Comparison of ENCODE assay signal across 17 cellular contexts in the genomic region with DNA sequence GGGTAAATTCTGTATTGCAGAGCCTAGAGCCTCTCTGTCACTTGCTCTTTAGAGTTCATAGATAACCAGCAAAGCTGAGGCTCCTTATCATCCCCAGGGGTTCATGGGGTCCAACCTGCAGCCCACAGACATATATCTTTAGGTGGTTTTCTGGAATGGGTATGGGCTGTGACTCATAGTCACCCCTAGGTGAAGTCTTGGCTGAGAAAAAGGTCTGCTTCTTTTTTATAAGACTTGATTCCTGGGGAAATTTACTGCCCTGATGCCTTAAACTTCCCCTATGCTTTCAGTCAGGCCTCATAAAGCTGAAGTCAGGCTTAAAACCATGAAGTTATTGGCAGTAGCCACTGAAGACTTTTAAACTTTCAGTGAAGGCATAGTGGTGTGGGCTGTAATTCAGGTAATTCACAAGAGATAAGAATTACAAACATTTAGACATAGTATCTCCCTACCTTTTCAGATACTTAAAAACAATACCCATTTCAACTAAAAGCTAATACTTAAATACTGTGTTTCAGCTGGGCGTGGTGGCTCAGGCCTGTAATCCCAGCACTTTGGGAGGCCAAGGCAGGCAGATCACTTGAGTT. TPM values are rescaled to one million over a fixed set of nuclear protein-coding genes. Genes with fewer than 3 reads are reported as not detected.
DNase-seq lines count a peak whose midpoint lies in the region; ATAC-seq, FAIRE-seq and TF ChIP-seq lines count a peak whose summit lies in the region.
"Had no signal": no experiment of that assay in that cellular context is flagged by ENCODE, and none has a peak within 500 bp of the region (broad histone marks: within the 10 kb centered on the region; RNA-seq: fewer than 3 reads in every experiment).

No MANE protein-coding gene starts in this region.

- H3K9ac ChIP-seq in keratinocyte (ENCODE audit: control insufficient read depth, extremely low read depth, insufficient read depth, low read length), result no peak overlapping the region

- H3K4me3 Mint-ChIP-seq in activated T-helper 17 cell treated with anti-CD3 and anti-CD28 coated beads, Interleukin-2, amount 50 U/mL, for 72 hours, result no peak overlapping the region
- H3K4me3 Mint-ChIP-seq in stimulated activated memory B cell treated with anti-CD40 and anti-IgM and Interleukin-4, amounts not matched to agents 10 μg/mL and 1 μg/mL and 100 μg/mL, for 72 hours, result no peak overlapping the region
- H3K4me3 Mint-ChIP-seq: activated T-helper 1 cell treated with anti-CD3 and anti-CD28 coated beads, Interleukin-12 subunit alpha, Interleukin-12 subunit beta, Interleukin-2, Interleukin-4 antibody, amounts not matched to agents 30 ng/mL and 10 ng/mL and 1 ng/mL, durations not matched to agents 14 hours and 24 hours and 36 hours had no signal

- H2AFZ ChIP-seq in keratinocyte (ENCODE audit: control insufficient read depth, low read length), result no peak overlapping the region

- no peaks in the 10 kb centered on the region for H4K20me1 ChIP-seq in keratinocyte (ENCODE audit: control insufficient read depth, extremely low read depth, insufficient read depth, low read length)

- no peaks in the 10 kb centered on the region for H3K9me3 Mint-ChIP-seq in activated T-helper 17 cell treated with anti-CD3 and anti-CD28 coated beads, Interleukin-2, amount 50 U/mL, for 72 hours
- no peaks in the 10 kb centered on the region for H3K9me3 Mint-ChIP-seq in stimulated activated memory B cell treated with anti-CD40 and anti-IgM and Interleukin-4, amounts not matched to agents 10 μg/mL and 1 μg/mL and 100 μg/mL, for 72 hours
- H3K9me3 Mint-ChIP-seq: activated T-helper 1 cell treated with anti-CD3 and anti-CD28 coated beads, Interleukin-12 subunit alpha, Interleukin-12 subunit beta, Interleukin-2, Interleukin-4 antibody, amounts not matched to agents 30 ng/mL and 10 ng/mL and 1 ng/mL, durations not matched to agents 14 hours and 24 hours and 36 hours had no signal

- FAIRE-seq in keratinocyte (lab: Jason Lieb, UNC), result no peak

- peaks cover 20% of the 10 kb centered on the region for H3K4me1 Mint-ChIP-seq in activated T-helper 17 cell treated with anti-CD3 and anti-CD28 coated beads, Interleukin-2, amount 50 U/mL, for 72 hours
- peaks cover 38% of the 10 kb centered on the region for H3K4me1 Mint-ChIP-seq in stimulated activated memory B cell treated with anti-CD40 and anti-IgM and Interleukin-4, amounts not matched to agents 10 μg/mL and 1 μg/mL and 100 μg/mL, for 72 hours

- peaks cover 46% of the 10 kb centered on the region for H3K4me1 ChIP-seq in keratinocyte (ENCODE audit: control insufficient read depth, extremely low read depth, insufficient read depth, low read length)

- H3K27ac ChIP-seq in keratinocyte (ENCODE audit: control insufficient read depth, insufficient read depth, low read length), result peak overlapping the region; percentile 0
- H3K27ac ChIP-seq: heart right ventricle, left ventricle myocardium inferior had no signal

- DNase-seq in NCI-H69 (lab: John Stamatoyannopoulos, UW) (peak; percentile 27), keratinocyte (ENCODE audit: low read depth, low spot score) (no peak), nucleus accumbens (lab: John Stamatoyannopoulos, UW) (no peak), amniotic stem cell (lab: John Stamatoyannopoulos, UW) (no peak)
- DNase-seq: activated CD4-positive, alpha-beta T cell treated with anti-CD3 and anti-CD28 coated beads, Interleukin-2, amount 50 U/mL, for 1 hour; DMS 273 treated with DMSO at 0.1 percent for 48 hours; heart right ventricle; KG1; left ventricle myocardium inferior; NCI-H1105 had no signal

- no peaks in the 10 kb centered on the region for H3K9me3 ChIP-seq in keratinocyte (ENCODE audit: control insufficient read depth, low read depth, low read length)
- H3K9me3 ChIP-seq: heart right ventricle, left ventricle myocardium inferior had no signal

- H3K4me2 ChIP-seq in keratinocyte (ENCODE audit: control insufficient read depth, extremely low read depth, insufficient read depth, low read depth, low read length), result no peak overlapping the region

- peaks cover 1% of the 10 kb centered on the region for H3K79me2 ChIP-seq in keratinocyte (ENCODE audit: control insufficient read depth, insufficient read depth, low read length)

- TF ChIP-seq CTCF in keratinocyte (optimal IDR thresholded peaks at IDR 0.05 in 1 of 3, IDR thresholded peaks at IDR 0.05 in 1 of 3, conservative IDR thresholded peaks at IDR 0.05 in 1 of 3; ENCODE audit: extremely low read depth in 1 of 3, insufficient read depth in 2 of 3, low read length in 3 of 3), result no peak

- ATAC-seq in activated T-helper 17 cell treated with anti-CD3 and anti-CD28 coated beads, Interleukin-2, amount 50 U/mL, for 72 hours (replicated peaks), result no peak
- ATAC-seq in stimulated activated memory B cell treated with anti-CD40 and anti-IgM and Interleukin-4, amounts not matched to agents 10 μg/mL and 1 μg/mL and 100 μg/mL, for 72 hours, result peak; percentile 55
- ATAC-seq in GM18517 (IDR thresholded peaks at IDR 0.05; ENCODE audit: unreplicated experiment), result no peak
- ATAC-seq: heart right ventricle had no signal

- dilution Hi-C loops in keratinocyte (cut with MboI; ENCODE audit: extremely low pct_ligation_motif_present, low sequenced_read_pairs), result no loop called here

- H3K36me3 Mint-ChIP-seq in activated T-helper 17 cell treated with anti-CD3 and anti-CD28 coated beads, Interleukin-2, amount 50 U/mL, for 72 hours (ENCODE audit: low read depth), result peaks cover 6% of the 10 kb centered on the region
- H3K36me3 Mint-ChIP-seq in stimulated activated memory B cell treated with anti-CD40 and anti-IgM and Interleukin-4, amounts not matched to agents 10 μg/mL and 1 μg/mL and 100 μg/mL, for 72 hours, result peaks cover 10% of the 10 kb centered on the region

- no peaks in the 10 kb centered on the region for H3K27me3 ChIP-seq in keratinocyte (ENCODE audit: control insufficient read depth, extremely low read depth, insufficient read depth, low read length)
- H3K27me3 ChIP-seq: heart right ventricle had no signal

- H3K27ac Mint-ChIP-seq in activated T-helper 17 cell treated with anti-CD3 and anti-CD28 coated beads, Interleukin-2, amount 50 U/mL, for 72 hours, result peak overlapping the region; percentile 44
- H3K27ac Mint-ChIP-seq in stimulated activated memory B cell treated with anti-CD40 and anti-IgM and Interleukin-4, amounts not matched to agents 10 μg/mL and 1 μg/mL and 100 μg/mL, for 72 hours, result peak overlapping the region; percentile 31
- H3K27ac Mint-ChIP-seq: activated T-helper 1 cell treated with anti-CD3 and anti-CD28 coated beads, Interleukin-12 subunit alpha, Interleukin-12 subunit beta, Interleukin-2, Interleukin-4 antibody, amounts not matched to agents 30 ng/mL and 10 ng/mL and 1 ng/mL, durations not matched to agents 14 hours and 24 hours and 36 hours had no signal

- H3K9me1 ChIP-seq in keratinocyte (ENCODE audit: control insufficient read depth, extremely low read depth, insufficient read depth, low read length), result no peaks in the 10 kb centered on the region

- peaks cover 0 to 1% of the 10 kb centered on the region in 2 experiments for H3K36me3 ChIP-seq in keratinocyte (ENCODE audit: control insufficient read depth in 2 of 2, extremely low read depth in 1 of 2, insufficient read depth in 2 of 2, low read length in 2 of 2)
- H3K36me3 ChIP-seq: left ventricle myocardium inferior had no signal

- H3K27me3 Mint-ChIP-seq in activated T-helper 17 cell treated with anti-CD3 and anti-CD28 coated beads, Interleukin-2, amount 50 U/mL, for 72 hours, result no peaks in the 10 kb centered on the region
- no peaks in the 10 kb centered on the region for H3K27me3 Mint-ChIP-seq in stimulated activated memory B cell treated with anti-CD40 and anti-IgM and Interleukin-4, amounts not matched to agents 10 μg/mL and 1 μg/mL and 100 μg/mL, for 72 hours

- H3K4me3 ChIP-seq in keratinocyte (ENCODE audit: control insufficient read depth in 2 of 3, extremely low read depth in 1 of 3, insufficient read depth in 2 of 3, low read depth in 1 of 3, low read length in 3 of 3), result no peak overlapping the region
- H3K4me3 ChIP-seq: heart right ventricle, left ventricle myocardium inferior had no signal

RNA-seq across cellular contexts. Expression of gene MACO1, which starts 46.8 kb away (rescaled TPM):
- total RNA-seq in activated T-helper 17 cell treated with anti-CD3 and anti-CD28 coated beads, Interleukin-2, amount 50 U/mL, for 72 hours, result 10 to 100 TPM; 12.4 to 18.8 TPM
- 6.0 to 10.8 TPM (median 8.1 TPM) in 3 replicates for polyA plus RNA-seq in keratinocyte
- polyA plus RNA-seq in keratinocyte (2011; ENCODE audit: low read depth), result 28.1 TPM
- polyA plus RNA-seq in keratinocyte (2011; cell fraction: cytosol; rRNA removed), result 4.2 and 6.1 TPM in 2 replicates
- 14.9 and 19.5 TPM in 2 replicates for polyA plus RNA-seq in keratinocyte (2011; cell fraction: nucleus; rRNA removed)
- 11.2 and 11.7 TPM in 2 replicates for polyA plus RNA-seq in keratinocyte (2012; ENCODE audit: low replicate concordance)
- polyA minus RNA-seq in keratinocyte, result 2.1 to 5.5 TPM (median 4.6 TPM) in 3 replicates
- 4.4 TPM for polyA minus RNA-seq in keratinocyte (2011; cell fraction: cytosol; rRNA and poly(A)+ RNA removed)
- polyA minus RNA-seq in keratinocyte (2011; cell fraction: nucleus; rRNA and poly(A)+ RNA removed), result 7.7 and 12.1 TPM in 2 replicates

RNA-seq across cellular contexts. Expression of gene RHCE, which starts 56.9 kb away (rescaled TPM):
- 1 to 10 TPM in 1 of 2 donors, not detected in 1; 1.3 TPM for total RNA-seq in activated T-helper 17 cell treated with anti-CD3 and anti-CD28 coated beads, Interleukin-2, amount 50 U/mL, for 72 hours
- polyA plus RNA-seq in keratinocyte, result 0.08 to 0.20 TPM (median 0.09 TPM) in 3 replicates
- polyA plus RNA-seq in keratinocyte (2011; ENCODE audit: low read depth), result not detected
- polyA plus RNA-seq in keratinocyte (2011; cell fraction: cytosol; rRNA removed), result 0.05 TPM in 1 of 2 replicates, not detected in the other
- not detected in 2 replicates for polyA plus RNA-seq in keratinocyte (2011; cell fraction: nucleus; rRNA removed)
- polyA plus RNA-seq in keratinocyte (2012; ENCODE audit: low replicate concordance), result 0.38 and 0.69 TPM in 2 replicates
- polyA minus RNA-seq in keratinocyte, result not detected in 3 replicates
- not detected for polyA minus RNA-seq in keratinocyte (2011; cell fraction: cytosol; rRNA and poly(A)+ RNA removed)
- polyA minus RNA-seq in keratinocyte (2011; cell fraction: nucleus; rRNA and poly(A)+ RNA removed), result not detected in 2 replicates
- total RNA-seq: activated T-helper 1 cell treated with anti-CD3 and anti-CD28 coated beads, Interleukin-12 subunit alpha, Interleukin-12 subunit beta, Interleukin-2, Interleukin-4 antibody, amounts not matched to agents 30 ng/mL and 10 ng/mL and 1 ng/mL, durations not matched to agents 14 hours and 24 hours and 36 hours; epithelial cell of proximal tubule; posterior vena cava; T-helper 2 cell treated with Interferon-gamma antibody and Interleukin-4, amounts not matched to agents 100 ng/mL and 5 ng/mL, for 36 hours had no signal
